2 cellular contexts compared by ENCODE assay signal in the genomic region with DNA sequence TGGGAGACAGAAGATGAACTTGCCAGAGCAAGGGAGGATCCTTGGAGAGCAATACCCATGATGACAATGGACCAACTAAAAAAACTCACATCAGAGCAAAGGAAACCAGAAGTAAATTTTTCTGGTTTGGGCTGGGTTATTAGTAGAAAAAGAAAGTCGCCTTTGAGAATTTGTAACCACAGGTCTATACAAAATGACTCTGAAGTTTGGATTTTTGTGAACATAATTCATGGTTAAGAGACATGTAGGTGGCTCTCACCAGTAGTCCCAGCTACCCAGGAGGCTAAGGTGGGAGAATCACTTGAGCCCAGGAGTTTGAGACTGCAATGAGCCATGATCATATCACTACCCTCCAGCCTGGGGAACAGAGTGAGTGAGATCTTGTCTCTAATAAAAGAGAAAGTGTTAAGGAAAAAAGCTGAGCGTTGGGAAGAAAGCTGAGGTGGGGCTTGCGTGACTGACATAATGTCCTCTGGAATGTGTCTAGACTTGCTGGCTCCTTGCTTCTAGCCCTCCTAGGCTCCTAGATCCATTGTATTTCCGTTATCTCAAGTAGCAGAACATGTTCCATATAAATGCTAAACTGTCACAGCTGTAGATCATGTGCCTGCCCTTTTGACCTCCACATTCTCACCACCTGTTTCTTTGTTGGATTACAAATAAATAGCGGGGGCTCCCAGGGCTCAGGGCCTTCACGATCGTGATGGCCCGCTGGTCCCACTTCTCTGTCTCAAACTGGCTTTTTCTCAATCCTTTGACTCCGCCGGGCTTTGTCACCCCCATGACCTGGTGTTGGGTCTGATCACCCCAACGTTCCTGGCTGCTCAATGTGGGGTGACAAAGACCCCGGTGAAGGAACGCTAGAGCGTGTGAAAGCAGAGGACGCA.
A peak's percentile ranks its signal among the peaks of the same experiment; 100 is the strongest.
TF ChIP-seq lines count a peak whose summit lies in the region.

No MANE protein-coding gene starts in this region.

TF ChIP-seq in liver, 16 proteins besides CTCF, POLR2A, EP300 and RAD21:
- TF ChIP-seq NR2F2 (IDR thresholded peaks at IDR 0.05): peak; percentile 74
- TF ChIP-seq HNF4G (IDR thresholded peaks at IDR 0.05): no peak
- no peak for TF ChIP-seq ZBTB33 (IDR thresholded peaks at IDR 0.05)

TF ChIP-seq in HepG2, 621 proteins besides CTCF, POLR2A, EP300 and RAD21:
- TF ChIP-seq SAFB2 (CRISPR knock-in tag; IDR thresholded peaks at IDR 0.05; ENCODE audit: borderline replicate concordance, low read depth): no peak
